Comparison of ENCODE assay signal across 23 cellular contexts in genomic region chr6:143856762-143857161, GRCh38. TPM values are rescaled to one million over a fixed set of nuclear protein-coding genes. Genes with fewer than 3 reads are reported as not detected.
"Had no signal": no experiment of that assay in that cellular context is flagged by ENCODE, and none has a peak within 500 bp of the region (broad histone marks: within the 10 kb centered on the region; RNA-seq: fewer than 3 reads in every experiment).

No MANE protein-coding gene starts in this region.

RNA-seq across cellular contexts. Expression of gene ZC2HC1B, which starts 7.5 kb away (rescaled TPM):
- total RNA-seq: kidney, kidney epithelial cell, left cardiac atrium, left colon, left lobe of liver, left lung, left ventricle myocardium inferior, left ventricle myocardium superior, liver, lower leg skin, lower lobe of right lung, lung microvascular endothelial cell, mammary epithelial cell, mesenteric fat pad, mesothelial cell of epicardium, mononuclear cell, mucosa of descending colon, mucosa of gallbladder, myocyte had no signal
- polyA plus RNA-seq: immature natural killer cell; keratinocyte; liver; lung; mammary epithelial cell; naive thymus-derived CD4-positive, alpha-beta T cell had no signal
